ENCODE assay signal across 1 cellular context in genomic region chr2:219443016-219443696, GRCh38.
TF ChIP-seq lines count a peak whose summit lies in the region.

No MANE protein-coding gene starts in this region.

TF ChIP-seq in H1, 55 proteins besides CTCF, POLR2A, EP300 and RAD21:
- TF ChIP-seq CHD1 (IDR thresholded peaks at IDR 0.05; ENCODE audit: low read depth, low read length) = no peak
- no peak for TF ChIP-seq SUZ12 (IDR thresholded peaks at IDR 0.05; ENCODE audit: low read length)
- no peak for TF ChIP-seq BCL11A (IDR thresholded peaks at IDR 0.05; ENCODE audit: low read depth in 2 of 2, low read length in 2 of 2)
- no peak for TF ChIP-seq POU5F1 (IDR thresholded peaks at IDR 0.05; ENCODE audit: low read depth, low read length)
- no peak for TF ChIP-seq JUN (IDR thresholded peaks at IDR 0.05; ENCODE audit: low read depth, low read length)
- no peak for TF ChIP-seq FOSL1 (IDR thresholded peaks at IDR 0.05; ENCODE audit: insufficient read depth, low read depth, low read length)
- no peak for TF ChIP-seq SIX5 (IDR thresholded peaks at IDR 0.05; ENCODE audit: low read depth, low read length)
- TF ChIP-seq RNF2 (IDR thresholded peaks at IDR 0.05; ENCODE audit: borderline replicate concordance, low read depth, low read length, missing control alignments, poor library complexity, severe bottlenecking) = no peak
